8 cellular contexts compared by ENCODE assay signal in genomic region chr5:126234563-126235195, GRCh38.
DNase-seq lines count a peak whose midpoint lies in the region; ATAC-seq and TF ChIP-seq lines count a peak whose summit lies in the region.

No MANE protein-coding gene starts in this region.

- no peak overlapping the region for H3K27ac Mint-ChIP-seq in naive thymus-derived CD4-positive, alpha-beta T cell

- no peak overlapping the region for H4K91ac ChIP-seq in mesenchymal stem cell (ENCODE audit: low read length)

- ATAC-seq in heart left ventricle (no peak), left cardiac atrium (no peak)
- ATAC-seq in naive thymus-derived CD4-positive, alpha-beta T cell: no peak

- TF ChIP-seq CTCF in heart left ventricle (IDR thresholded peaks at IDR 0.05) (peak in 11 of 12 donors; percentile 19 to 50 (median 35)), adrenal gland (IDR thresholded peaks at IDR 0.05) (peak in 4 of 6 experiments; percentile 22 to 33 (median 30))

- no peak overlapping the region for H2BK120ac ChIP-seq in mesenchymal stem cell (ENCODE audit: low read depth, low read length)

- H3K27ac ChIP-seq in heart left ventricle (no peak overlapping the region), adrenal gland (no peak overlapping the region), mesenchymal stem cell (ENCODE audit: low read length, poor library complexity, severe bottlenecking) (no peak overlapping the region)
- H3K27ac ChIP-seq in naive thymus-derived CD4-positive, alpha-beta T cell (ENCODE audit: low read depth, low read length): no peak overlapping the region

- H3K27me3 ChIP-seq in heart left ventricle (no peaks in the 10 kb centered on the region), adrenal gland (no peaks in the 10 kb centered on the region), mesenchymal stem cell (ENCODE audit: control insufficient read depth in 1 of 2, insufficient read depth in 1 of 2, low read length in 2 of 2) (no peaks in the 10 kb centered on the region)
- no peaks in the 10 kb centered on the region for H3K27me3 ChIP-seq in naive thymus-derived CD4-positive, alpha-beta T cell (ENCODE audit: control insufficient read depth in 2 of 2, insufficient read depth in 2 of 2, low read length in 2 of 2)

- CTCF ChIA-PET in naive thymus-derived CD4-positive, alpha-beta T cell (lab: Charles Lee): no interaction called here

- WGBS in heart left ventricle, 4 donors: 58 to 62% (median 60%) methylated on average over 7 of the region's 7 CpGs
- WGBS in adrenal gland, 4 donors: 48 to 62% (median 58%) methylated on average over 7 of the region's 7 CpGs
- 58% methylated on average over 2 of the region's 7 CpGs for WGBS in mesenchymal stem cell

- no peak for TF ChIP-seq POLR2A in heart left ventricle (IDR thresholded peaks at IDR 0.05)
- TF ChIP-seq POLR2A in adrenal gland (IDR thresholded peaks at IDR 0.05): no peak

- H3K36me3 Mint-ChIP-seq in naive thymus-derived CD4-positive, alpha-beta T cell: peaks cover 0 to 3% (median 0%) of the 10 kb centered on the region in 5 donors

- DNase-seq in heart left ventricle: no peak
- no peak for DNase-seq in left cardiac atrium
- peak; percentile 29 for DNase-seq in LoVo (ENCODE audit: low spot score)
- DNase-seq in adrenal gland: no peak
- peak; percentile 38 for DNase-seq in mesenchymal stem cell
- DNase-seq in stimulated activated naive CD4-positive, alpha-beta T cell treated with Interleukin-2 at 50 U/mL for 16 hours (lab: John Stamatoyannopoulos, UW): no peak
- no peak for DNase-seq in activated CD4-positive, alpha-beta T cell treated with anti-CD3 and anti-CD28 coated beads, Interleukin-2, amount 50 U/mL, for 4 hours
- no peak for DNase-seq in naive thymus-derived CD4-positive, alpha-beta T cell

- H3K4me1 Mint-ChIP-seq in naive thymus-derived CD4-positive, alpha-beta T cell: peaks cover 0 to 1% (median 0%) of the 10 kb centered on the region in 7 donors

- H3K9me3 ChIP-seq in heart left ventricle (no peaks in the 10 kb centered on the region), adrenal gland (replicated peaks in 1 of 3) (no peaks in the 10 kb centered on the region), mesenchymal stem cell (ENCODE audit: control insufficient read depth, low read length) (no peaks in the 10 kb centered on the region)
- H3K9me3 ChIP-seq in naive thymus-derived CD4-positive, alpha-beta T cell (ENCODE audit: control insufficient read depth in 2 of 3, low read length in 3 of 3): no peaks in the 10 kb centered on the region

- H2AFZ ChIP-seq in mesenchymal stem cell (ENCODE audit: low read depth, low read length): no peak overlapping the region

- H3K9ac ChIP-seq in mesenchymal stem cell (ENCODE audit: low read length): no peak overlapping the region

- no peak overlapping the region for H3K18ac ChIP-seq in mesenchymal stem cell (ENCODE audit: low read depth in 1 of 2, low read length in 2 of 2)

- intact Hi-C loops in heart left ventricle (cut with DNase I): no loop called here
- intact Hi-C loops in left cardiac atrium (cut with DNase I): loop anchor here in 1 of 2 donors (10.0 kb wide), 1 partner anchor 300 kb away; no protein-coding TSS in a partner anchor
- intact Hi-C loops in adrenal gland (cut with DNase I): no loop called here
- intact Hi-C loops in naive thymus-derived CD4-positive, alpha-beta T cell (cut with micrococcal nuclease): no loop called here

- no peak overlapping the region for H2AK5ac ChIP-seq in mesenchymal stem cell (ENCODE audit: low read length, severe bottlenecking)

- H3K4me1 ChIP-seq in heart left ventricle (no peaks in the 10 kb centered on the region), adrenal gland (replicated peaks in 1 of 2) (no peaks in the 10 kb centered on the region), mesenchymal stem cell (ENCODE audit: control insufficient read depth, insufficient read depth, low read depth, low read length) (no peaks in the 10 kb centered on the region)
- no peaks in the 10 kb centered on the region for H3K4me1 ChIP-seq in naive thymus-derived CD4-positive, alpha-beta T cell (ENCODE audit: control insufficient read depth in 2 of 2, insufficient read depth in 2 of 2, low read length in 2 of 2)

- H2BK15ac ChIP-seq in mesenchymal stem cell (ENCODE audit: low read depth, poor library complexity, severe bottlenecking): no peak overlapping the region

- H3K36me3 ChIP-seq in heart left ventricle (no peaks in the 10 kb centered on the region), adrenal gland (replicated peaks in 1 of 2) (no peaks in the 10 kb centered on the region), mesenchymal stem cell (ENCODE audit: control insufficient read depth in 1 of 2, insufficient read depth in 2 of 2, low read depth in 1 of 2, low read length in 2 of 2) (no peaks in the 10 kb centered on the region)
- H3K36me3 ChIP-seq in naive thymus-derived CD4-positive, alpha-beta T cell (ENCODE audit: control insufficient read depth in 2 of 3, insufficient read depth in 3 of 3, low read length in 3 of 3): no peaks in the 10 kb centered on the region

- H2BK12ac ChIP-seq in mesenchymal stem cell (ENCODE audit: low read length in 2 of 2): no peak overlapping the region

- H3K4me3 ChIP-seq in heart left ventricle (peak overlapping the region in 1 of 12 donors; percentile 45), adrenal gland (no peak overlapping the region), mesenchymal stem cell (ENCODE audit: insufficient read depth in 1 of 2, low read depth in 1 of 2, low read length in 2 of 2) (no peak overlapping the region)
- H3K4me3 ChIP-seq in naive thymus-derived CD4-positive, alpha-beta T cell (ENCODE audit: low read length): no peak overlapping the region

- H3K27me3 Mint-ChIP-seq in naive thymus-derived CD4-positive, alpha-beta T cell: peaks cover 0 to 12% (median 4%) of the 10 kb centered on the region in 5 donors

- H2BK5ac ChIP-seq in mesenchymal stem cell (ENCODE audit: low read depth, low read length, poor library complexity, severe bottlenecking): no peak overlapping the region

- POLR2A ChIA-PET in naive thymus-derived CD4-positive, alpha-beta T cell (lab: Charles Lee): no interaction called here

- H4K8ac ChIP-seq in mesenchymal stem cell (ENCODE audit: low read length): no peak overlapping the region

- H3K4me3 Mint-ChIP-seq in naive thymus-derived CD4-positive, alpha-beta T cell: no peak overlapping the region

- H3K23ac ChIP-seq in mesenchymal stem cell (ENCODE audit: low read length in 2 of 2): no peak overlapping the region

- no peak overlapping the region for H3K14ac ChIP-seq in mesenchymal stem cell (ENCODE audit: low read length in 2 of 2)

- H3K9me3 Mint-ChIP-seq in naive thymus-derived CD4-positive, alpha-beta T cell: peaks cover 0 to 21% (median 9%) of the 10 kb centered on the region in 11 donors

- no peak overlapping the region for H3K4ac ChIP-seq in mesenchymal stem cell (ENCODE audit: low read depth in 1 of 2, low read length in 2 of 2)

- H3K79me1 ChIP-seq in mesenchymal stem cell (replicated peaks; ENCODE audit: low read length, poor library complexity, severe bottlenecking): no peaks in the 10 kb centered on the region

- no peak overlapping the region for H3K4me2 ChIP-seq in mesenchymal stem cell (ENCODE audit: low read length, poor library complexity, severe bottlenecking)

Comparison
In these comparisons a context has a peak if more than half of its experiments do, and no peak if none do; other contexts are left out.
1. DNase-seq: peak in LoVo (single experiment) and mesenchymal stem cell (single experiment); none in heart left ventricle (0 of 5), left cardiac atrium (single experiment), adrenal gland (0 of 7), stimulated activated naive CD4-positive, alpha-beta T cell treated with Interleukin-2 at 50 U/mL for 16 hours (single experiment), activated CD4-positive, alpha-beta T cell treated with anti-CD3 and anti-CD28 coated beads, Interleukin-2, amount 50 U/mL, for 4 hours (0 of 2) and naive thymus-derived CD4-positive, alpha-beta T cell (0 of 9).